Comparison of ENCODE assay signal across 23 cellular contexts in the genomic region with DNA sequence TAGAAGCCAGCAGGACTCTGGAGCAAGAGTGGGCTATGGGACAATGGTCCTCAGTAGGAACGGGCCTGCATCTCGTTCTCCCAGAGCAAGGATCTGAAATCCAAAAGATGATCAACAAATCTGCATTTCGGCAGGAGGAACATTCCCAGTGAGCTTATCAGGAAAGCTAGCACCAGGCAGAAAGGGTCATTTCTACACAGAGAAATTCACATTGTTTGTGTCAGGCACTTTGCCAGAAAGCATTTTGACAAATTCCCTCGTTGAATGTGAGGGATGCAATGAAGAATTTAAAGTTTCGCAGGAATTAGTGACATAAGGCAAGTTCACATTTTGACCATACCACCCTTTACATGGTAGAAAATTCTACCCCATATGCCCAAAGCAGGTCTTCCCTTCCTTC. TPM values are rescaled to one million over a fixed set of nuclear protein-coding genes. Genes with fewer than 3 reads are reported as not detected.
DNase-seq lines count a peak whose midpoint lies in the region; ATAC-seq and TF ChIP-seq lines count a peak whose summit lies in the region.
"Had no signal": no experiment of that assay in that cellular context is flagged by ENCODE, and none has a peak within 500 bp of the region (broad histone marks: within the 10 kb centered on the region; RNA-seq: fewer than 3 reads in every experiment).

No MANE protein-coding gene starts in this region.

- no peak for DNase-seq in RWPE2 (ENCODE audit: low spot score)
- peak; percentile 83 for DNase-seq in fibroblast of pulmonary artery (ENCODE audit: low read depth)
- peak; percentile 79 for DNase-seq in retinal pigment epithelial cell (ENCODE audit: low read depth)
- DNase-seq in activated CD8-positive, alpha-beta T cell treated with anti-CD3 and anti-CD28 coated beads, Interleukin-2, amount 10 ng/mL, durations not matched to agents 7 days and 5 days = no peak
- DNase-seq in NCI-H1092 (lab: John Stamatoyannopoulos, UW) = no peak
- DNase-seq in glomerular visceral epithelial cell (ENCODE audit: extremely low spot score) = no peak
- DNase-seq in A172 (ENCODE audit: low spot score) = no peak
- DNase-seq: activated CD4-positive, alpha-beta memory T cell treated with anti-CD3 and anti-CD28 coated beads for 36 hours; activated naive CD4-positive, alpha-beta T cell treated with anti-CD3 and anti-CD28 coated beads for 36 hours; activated T-cell treated with anti-CD3 and anti-CD28 coated beads, Interleukin-2, amount 50 U/mL, for 1 hour; erythroblast; glutamatergic neuron; H7; immature natural killer cell; NCI-H2029 treated with DMSO at 0.1 percent for 48 hours; SHP77; T-helper 17 cell; WERI-Rb-1 had no signal

- peak overlapping the region; percentile 90 for H3K27ac ChIP-seq in BLaER1
- H3K27ac ChIP-seq in RWPE2 (ENCODE audit: poor library complexity, severe bottlenecking) = peak overlapping the region; percentile 84
- H3K27ac ChIP-seq: neural progenitor cell, WERI-Rb-1 had no signal

- no peak overlapping the region for H3K27ac Mint-ChIP-seq in activated CD8-positive, alpha-beta T cell treated with anti-CD3 and anti-CD28 coated beads, Interleukin-2, amount 10 ng/mL, durations not matched to agents 7 days and 5 days
- H3K27ac Mint-ChIP-seq: activated CD4-positive, alpha-beta memory T cell treated with anti-CD3 and anti-CD28 coated beads for 36 hours; activated naive CD4-positive, alpha-beta T cell treated with anti-CD3 and anti-CD28 coated beads for 36 hours; dendritic cell treated with granulocyte-macrophage colony-stimulating factor and Interleukin-4, amounts not matched to agents 40 ng/mL and 50 ng/mL, for 4 days; immature natural killer cell; neural progenitor cell; stimulated activated memory B cell treated with anti-CD40 and anti-IgM and Interleukin-4, amounts not matched to agents 10 μg/mL and 1 μg/mL and 100 μg/mL, for 72 hours; T-helper 17 cell had no signal

- H3K9ac ChIP-seq in BLaER1 = peak overlapping the region; percentile 74
- H3K9ac ChIP-seq: neural progenitor cell had no signal

- H3K4me2 ChIP-seq in BLaER1 = peak overlapping the region; percentile 78
- H3K4me2 ChIP-seq: neural progenitor cell had no signal

- H3K4me3 Mint-ChIP-seq in activated CD8-positive, alpha-beta T cell treated with anti-CD3 and anti-CD28 coated beads, Interleukin-2, amount 10 ng/mL, durations not matched to agents 7 days and 5 days = no peak overlapping the region
- H3K4me3 Mint-ChIP-seq: activated CD4-positive, alpha-beta memory T cell treated with anti-CD3 and anti-CD28 coated beads for 36 hours; activated naive CD4-positive, alpha-beta T cell treated with anti-CD3 and anti-CD28 coated beads for 36 hours; immature natural killer cell; neural progenitor cell; stimulated activated memory B cell treated with anti-CD40 and anti-IgM and Interleukin-4, amounts not matched to agents 10 μg/mL and 1 μg/mL and 100 μg/mL, for 72 hours; T-helper 17 cell had no signal

- H3K27me3 Mint-ChIP-seq in activated CD8-positive, alpha-beta T cell treated with anti-CD3 and anti-CD28 coated beads, Interleukin-2, amount 10 ng/mL, durations not matched to agents 7 days and 5 days (ENCODE audit: low read depth) = no peaks in the 10 kb centered on the region

- no peaks in the 10 kb centered on the region for H4K20me1 ChIP-seq in BLaER1

- H3K4me3 ChIP-seq in BLaER1 (no peak overlapping the region), RWPE2 (ENCODE audit: severe bottlenecking) (no peak overlapping the region), fibroblast of pulmonary artery (replicated peaks; ENCODE audit: low read depth, low read length) (no peak overlapping the region), retinal pigment epithelial cell (ENCODE audit: low read length) (no peak overlapping the region)
- H3K4me3 ChIP-seq: K562, neural progenitor cell had no signal

- POLR2A ChIA-PET in activated CD8-positive, alpha-beta T cell treated with anti-CD3 and anti-CD28 coated beads, Interleukin-2, amount 10 ng/mL, durations not matched to agents 7 days and 5 days (lab: Charles Lee) = no interaction called here

- H3K9me3 ChIP-seq in BLaER1 = peaks cover 10% of the 10 kb centered on the region
- no peaks in the 10 kb centered on the region for H3K9me3 ChIP-seq in RWPE2 (ENCODE audit: severe bottlenecking)

- peaks cover 10% of the 10 kb centered on the region for H3K9me3 Mint-ChIP-seq in activated CD8-positive, alpha-beta T cell treated with anti-CD3 and anti-CD28 coated beads, Interleukin-2, amount 10 ng/mL, durations not matched to agents 7 days and 5 days (ENCODE audit: insufficient read depth)

- H3K27me3 ChIP-seq in BLaER1 (no peaks in the 10 kb centered on the region), RWPE2 (ENCODE audit: insufficient read depth, poor library complexity, severe bottlenecking) (no peaks in the 10 kb centered on the region)
- H3K27me3 ChIP-seq: neural progenitor cell had no signal

- H3K4me1 Mint-ChIP-seq in activated CD8-positive, alpha-beta T cell treated with anti-CD3 and anti-CD28 coated beads, Interleukin-2, amount 10 ng/mL, durations not matched to agents 7 days and 5 days (ENCODE audit: low read depth) = peaks cover 39% of the 10 kb centered on the region

- no peak for TF ChIP-seq CTCF in RWPE2 (IDR thresholded peaks at IDR 0.05; ENCODE audit: poor library complexity, severe bottlenecking)
- no peak for TF ChIP-seq CTCF in fibroblast of pulmonary artery (IDR thresholded peaks at IDR 0.05; ENCODE audit: low read length, missing control alignments)
- TF ChIP-seq CTCF in retinal pigment epithelial cell (conservative IDR thresholded peaks at IDR 0.05; ENCODE audit: low read depth, low read length) = no peak

- peaks cover 10% of the 10 kb centered on the region for H3K36me3 Mint-ChIP-seq in activated CD8-positive, alpha-beta T cell treated with anti-CD3 and anti-CD28 coated beads, Interleukin-2, amount 10 ng/mL, durations not matched to agents 7 days and 5 days (ENCODE audit: low read depth)
- H3K36me3 Mint-ChIP-seq: neural progenitor cell; stimulated activated memory B cell treated with anti-CD40 and anti-IgM and Interleukin-4, amounts not matched to agents 10 μg/mL and 1 μg/mL and 100 μg/mL, for 72 hours had no signal

- peaks cover 3% of the 10 kb centered on the region; the same call in 1 of the 2 replicates for H3K36me3 ChIP-seq in BLaER1
- no peaks in the 10 kb centered on the region for H3K36me3 ChIP-seq in RWPE2 (ENCODE audit: low read depth)
- H3K36me3 ChIP-seq: neural progenitor cell, WERI-Rb-1 had no signal

- CTCF ChIA-PET in activated CD8-positive, alpha-beta T cell treated with anti-CD3 and anti-CD28 coated beads, Interleukin-2, amount 10 ng/mL, durations not matched to agents 7 days and 5 days (lab: Charles Lee) = no interaction called here

- ATAC-seq in RWPE2 (ENCODE audit: low read depth) = no peak
- ATAC-seq in activated CD8-positive, alpha-beta T cell treated with anti-CD3 and anti-CD28 coated beads, Interleukin-2, amount 10 ng/mL, durations not matched to agents 7 days and 5 days = no peak
- ATAC-seq: K562; stimulated activated memory B cell treated with anti-CD40 and anti-IgM and Interleukin-4, amounts not matched to agents 10 μg/mL and 1 μg/mL and 100 μg/mL, for 72 hours; T-helper 17 cell had no signal

- H3K4me1 ChIP-seq in BLaER1 (peaks cover 99% of the 10 kb centered on the region), RWPE2 (ENCODE audit: insufficient read depth, poor library complexity, severe bottlenecking) (peaks cover 17% of the 10 kb centered on the region)

RNA-seq across cellular contexts. Expression of a gene that starts 31.6 kb away (rescaled TPM):
- 10 to 100 TPM; 17.0 to 20.1 TPM for total RNA-seq in activated CD8-positive, alpha-beta T cell treated with anti-CD3 and anti-CD28 coated beads, Interleukin-2, amount 10 ng/mL, durations not matched to agents 7 days and 5 days
- 15.9 and 21.7 TPM in 2 replicates for total RNA-seq in A172 (2014; rRNA removed; shearing (Covaris generic))

Comparison
In these comparisons a context has a peak if more than half of its experiments do, and no peak if none do; other contexts are left out.
1. DNase-seq: peak in fibroblast of pulmonary artery (single experiment) and retinal pigment epithelial cell (single experiment); none in RWPE2 (single experiment), activated CD8-positive, alpha-beta T cell treated with anti-CD3 and anti-CD28 coated beads, Interleukin-2, amount 10 ng/mL, durations not matched to agents 7 days and 5 days (single experiment), NCI-H1092 (single experiment), glomerular visceral epithelial cell (single experiment) and A172 (single experiment).